12 cellular contexts compared by ENCODE assay signal in the genomic region with DNA sequence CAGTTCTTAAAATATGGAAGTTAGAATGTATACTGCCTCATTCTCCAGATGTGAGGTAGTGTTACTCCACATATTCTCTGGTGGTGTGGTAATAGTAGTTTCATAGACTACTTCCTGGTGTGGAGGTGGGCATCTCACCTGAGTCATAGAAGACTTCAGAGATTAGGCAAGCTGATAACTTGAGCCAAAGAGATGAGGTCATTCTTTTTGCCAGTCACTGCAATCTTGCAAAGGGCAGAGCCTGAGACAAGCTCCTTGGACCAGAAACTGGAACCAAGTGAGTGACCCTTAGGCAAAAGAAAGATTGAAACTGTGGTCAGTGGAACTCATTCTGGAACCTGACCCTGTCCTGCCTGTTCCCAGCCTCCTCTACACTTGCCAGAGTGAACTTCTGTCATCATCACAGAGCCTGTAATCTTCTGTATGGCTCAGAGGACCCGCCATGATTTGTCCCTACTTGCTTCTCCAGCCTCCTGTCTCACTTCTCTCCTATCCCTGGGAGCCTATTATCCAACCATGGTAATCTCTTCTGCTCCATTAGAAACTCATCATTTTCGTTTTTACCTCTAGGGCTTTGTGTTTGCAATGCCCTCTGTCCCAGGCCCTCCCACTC. TPM values are rescaled to one million over a fixed set of nuclear protein-coding genes. Genes with fewer than 3 reads are reported as not detected.
DNase-seq lines count a peak whose midpoint lies in the region; ATAC-seq lines count a peak whose summit lies in the region.
"Had no signal": no experiment of that assay in that cellular context is flagged by ENCODE, and none has a peak within 500 bp of the region (broad histone marks: within the 10 kb centered on the region; RNA-seq: fewer than 3 reads in every experiment).

No MANE protein-coding gene starts in this region.

- H3K4me1 Mint-ChIP-seq in activated CD4-positive, alpha-beta memory T cell treated with anti-CD3 and anti-CD28 coated beads for 36 hours (ENCODE audit: low read depth), result peaks cover 14% of the 10 kb centered on the region

- no peaks in the 10 kb centered on the region for H3K36me3 Mint-ChIP-seq in activated CD4-positive, alpha-beta memory T cell treated with anti-CD3 and anti-CD28 coated beads for 36 hours
- H3K36me3 Mint-ChIP-seq: CD8-positive, alpha-beta T cell had no signal

- H3K4me3 Mint-ChIP-seq in activated CD4-positive, alpha-beta memory T cell treated with anti-CD3 and anti-CD28 coated beads for 36 hours, result no peak overlapping the region
- H3K4me3 Mint-ChIP-seq: CD8-positive, alpha-beta T cell; dendritic cell treated with granulocyte-macrophage colony-stimulating factor and Interleukin-4, amounts not matched to agents 40 ng/mL and 50 ng/mL, for 4 days had no signal

- ATAC-seq in GM18861 (IDR thresholded peaks at IDR 0.05; ENCODE audit: unreplicated experiment), result no peak
- ATAC-seq: CD8-positive, alpha-beta T cell had no signal

- CTCF ChIA-PET in activated CD4-positive, alpha-beta memory T cell treated with anti-CD3 and anti-CD28 coated beads for 36 hours (lab: Charles Lee), result interaction anchor here (2.4 kb wide), 1 partner anchor 10 kb away, joined by 11 read pairs; a partner anchor contains a TSS

- H3K9me3 Mint-ChIP-seq in activated CD4-positive, alpha-beta memory T cell treated with anti-CD3 and anti-CD28 coated beads for 36 hours, result no peaks in the 10 kb centered on the region
- H3K9me3 Mint-ChIP-seq: dendritic cell treated with granulocyte-macrophage colony-stimulating factor and Interleukin-4, amounts not matched to agents 40 ng/mL and 50 ng/mL, for 4 days had no signal

- POLR2A ChIA-PET in activated CD4-positive, alpha-beta memory T cell treated with anti-CD3 and anti-CD28 coated beads for 36 hours (lab: Charles Lee), result no interaction called here

- no peaks in the 10 kb centered on the region for H3K27me3 Mint-ChIP-seq in activated CD4-positive, alpha-beta memory T cell treated with anti-CD3 and anti-CD28 coated beads for 36 hours
- H3K27me3 Mint-ChIP-seq: dendritic cell treated with granulocyte-macrophage colony-stimulating factor and Interleukin-4, amounts not matched to agents 40 ng/mL and 50 ng/mL, for 4 days had no signal

- no peak overlapping the region for H3K27ac Mint-ChIP-seq in activated CD4-positive, alpha-beta memory T cell treated with anti-CD3 and anti-CD28 coated beads for 36 hours
- H3K27ac Mint-ChIP-seq: CD8-positive, alpha-beta T cell; dendritic cell treated with granulocyte-macrophage colony-stimulating factor and Interleukin-4, amounts not matched to agents 40 ng/mL and 50 ng/mL, for 4 days had no signal

- in situ Hi-C loops in ACHN (cut with HindIII; ENCODE audit: low pct_ligation_motif_present, low pct_unique_long_range_greater_than_20kb, low sequenced_read_pairs), result no loop called here

- DNase-seq in ACHN, result peak; percentile 35
- DNase-seq in H4 (ENCODE audit: low spot score), result peak; percentile 61
- peak; percentile 69 for DNase-seq in RKO (ENCODE audit: low spot score)
- DNase-seq in glomerular visceral epithelial cell (ENCODE audit: extremely low spot score), result peak; percentile 83
- DNase-seq in activated naive CD4-positive, alpha-beta T cell treated with anti-CD3 and anti-CD28 coated beads, Interleukin-2, amount 50 U/mL, for 16 hours, result no peak
- no peak for DNase-seq in activated CD4-positive, alpha-beta memory T cell treated with anti-CD3 and anti-CD28 coated beads for 36 hours
- DNase-seq in activated CD4-positive, alpha-beta T cell treated with anti-CD3 and anti-CD28 coated beads, Interleukin-2, amount 50 U/mL, for 48 hours, result no peak
- DNase-seq: CD8-positive, alpha-beta T cell; NCI-H1436 treated with DMSO at 0.1 percent for 48 hours; SHP77 had no signal

- intact Hi-C loops in activated CD4-positive, alpha-beta memory T cell treated with anti-CD3 and anti-CD28 coated beads for 36 hours (cut with micrococcal nuclease), result no loop called here

RNA-seq across cellular contexts. Expression of a gene that starts 10.6 kb away (rescaled TPM):
- not detected in 2 replicates for total RNA-seq in H4 (2014; rRNA removed; shearing (Covaris generic))
- total RNA-seq in activated CD4-positive, alpha-beta memory T cell treated with anti-CD3 and anti-CD28 coated beads for 36 hours, result not detected
- total RNA-seq: CD8-positive, alpha-beta T cell had no signal

RNA-seq across cellular contexts. Expression of a gene that starts 33.6 kb away (rescaled TPM):
- 56.5 and 61.4 TPM in 2 replicates for total RNA-seq in H4 (2014; rRNA removed; shearing (Covaris generic))
- 10 to 100 TPM; 10.2 TPM for total RNA-seq in activated CD4-positive, alpha-beta memory T cell treated with anti-CD3 and anti-CD28 coated beads for 36 hours

Comparison
In these comparisons a context has a peak if more than half of its experiments do, and no peak if none do; other contexts are left out.
1. DNase-seq: peak in ACHN (single experiment), H4 (single experiment), RKO (single experiment) and glomerular visceral epithelial cell (single experiment); none in activated naive CD4-positive, alpha-beta T cell treated with anti-CD3 and anti-CD28 coated beads, Interleukin-2, amount 50 U/mL, for 16 hours (single experiment), activated CD4-positive, alpha-beta memory T cell treated with anti-CD3 and anti-CD28 coated beads for 36 hours (single experiment) and activated CD4-positive, alpha-beta T cell treated with anti-CD3 and anti-CD28 coated beads, Interleukin-2, amount 50 U/mL, for 48 hours (0 of 2).